ENCODE assay signal across 20 cellular contexts in genomic region chr4:123024710-123025109, GRCh38.
"Had no signal": no experiment of that assay in that cellular context is flagged by ENCODE, and none has a peak within 500 bp of the region (broad histone marks: within the 10 kb centered on the region; RNA-seq: fewer than 3 reads in every experiment).

No MANE protein-coding gene starts in this region.

- H3K27me3 Mint-ChIP-seq: activated CD8-positive, alpha-beta T cell treated with anti-CD3 and anti-CD28 coated beads for 36 hours; activated T-helper 17 cell treated with anti-CD3 and anti-CD28 coated beads, Interleukin-2, amount 50 U/mL, for 72 hours; progenitor cell of endocrine pancreas; type B pancreatic cell had no signal

- H3K4me3 ChIP-seq: body of pancreas, lower lobe of right lung, skin epidermis, stomach had no signal

- ATAC-seq: activated CD8-positive, alpha-beta T cell treated with anti-CD3 and anti-CD28 coated beads for 36 hours; activated T-helper 17 cell treated with anti-CD3 and anti-CD28 coated beads, Interleukin-2, amount 50 U/mL, for 72 hours; body of pancreas; lower lobe of right lung; WTC11 had no signal

- H3K4me3 Mint-ChIP-seq: activated CD8-positive, alpha-beta T cell treated with anti-CD3 and anti-CD28 coated beads for 36 hours; activated naive CD4-positive, alpha-beta T cell treated with anti-CD3 and anti-CD28 coated beads for 36 hours; activated T-helper 17 cell treated with anti-CD3 and anti-CD28 coated beads, Interleukin-2, amount 50 U/mL, for 72 hours; type B pancreatic cell; WTC11 had no signal

- H3K27me3 ChIP-seq: body of pancreas, stomach had no signal

- H3K27ac Mint-ChIP-seq: activated CD8-positive, alpha-beta T cell treated with anti-CD3 and anti-CD28 coated beads for 36 hours; activated naive CD4-positive, alpha-beta T cell treated with anti-CD3 and anti-CD28 coated beads for 36 hours; activated T-helper 17 cell treated with anti-CD3 and anti-CD28 coated beads, Interleukin-2, amount 50 U/mL, for 72 hours; progenitor cell of endocrine pancreas; type B pancreatic cell; WTC11 had no signal

- H3K9me3 ChIP-seq: body of pancreas, lower lobe of right lung, stomach had no signal

- H3K27ac ChIP-seq: body of pancreas, lower lobe of right lung, skin epidermis, stomach had no signal

- H3K4me1 ChIP-seq: body of pancreas, lower lobe of right lung, stomach had no signal

- H3K9me3 Mint-ChIP-seq: activated T-helper 17 cell treated with anti-CD3 and anti-CD28 coated beads, Interleukin-2, amount 50 U/mL, for 72 hours; WTC11 had no signal

- DNase-seq: activated CD4-positive, alpha-beta T cell treated with anti-CD3 and anti-CD28 coated beads for 4 hours; activated CD8-positive, alpha-beta T cell treated with anti-CD3 and anti-CD28 coated beads for 36 hours; activated naive CD4-positive, alpha-beta T cell treated with anti-CD3 and anti-CD28 coated beads for 36 hours; activated T-cell treated with anti-CD3 and anti-CD28 coated beads, Interleukin-2, amount 50 U/mL, for 1 hour; body of pancreas; central memory CD4-positive, alpha-beta T cell; lower lobe of right lung; midbrain; stimulated activated CD4-positive, alpha-beta T cell treated with anti-CD3 and anti-CD28 coated beads, Interleukin-15, amount 100 ng/mL, for 24 hours; stimulated activated CD4-positive, alpha-beta T cell treated with anti-CD3 and anti-CD28 coated beads, Interleukin-2, amount 100 ng/mL, for 48 hours; stomach; SW 1271; T-helper 2 cell had no signal

- FAIRE-seq: colon, frontal cortex had no signal
